ENCODE assay signal across 17 cellular contexts in the genomic region with DNA sequence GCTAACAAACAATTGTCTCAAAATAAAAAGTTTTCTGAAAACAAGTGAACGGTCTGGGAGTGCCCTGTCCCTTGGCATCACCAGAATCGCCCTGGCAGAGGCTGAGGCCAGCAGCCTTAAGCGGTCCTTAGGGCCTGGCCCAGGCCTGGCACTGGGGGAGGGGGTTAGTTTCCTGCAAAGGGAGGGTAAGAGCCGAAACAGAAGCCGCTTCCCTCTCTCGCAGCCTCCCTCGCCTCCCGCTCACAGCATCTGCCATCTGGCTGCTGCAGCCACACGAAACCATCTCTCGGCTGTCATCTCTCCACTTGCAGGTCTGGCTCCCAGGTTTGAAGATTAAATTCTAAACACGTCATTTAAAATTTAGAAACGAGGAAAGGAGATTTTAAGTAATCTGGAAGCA. TPM values are rescaled to one million over a fixed set of nuclear protein-coding genes. Genes with fewer than 3 reads are reported as not detected.
DNase-seq lines count a peak whose midpoint lies in the region; ATAC-seq and TF ChIP-seq lines count a peak whose summit lies in the region.
"Had no signal": no experiment of that assay in that cellular context is flagged by ENCODE, and none has a peak within 500 bp of the region (broad histone marks: within the 10 kb centered on the region; RNA-seq: fewer than 3 reads in every experiment).

No MANE protein-coding gene starts in this region.

- peak overlapping the region; percentile 6; the same call in 1 of the 2 replicates for H2AFZ ChIP-seq in KMS-11 (ENCODE audit: low read depth)

- H3K27ac Mint-ChIP-seq in Calu3 (ENCODE audit: unreplicated experiment) (peak overlapping the region; percentile 97), MCF 10A (ENCODE audit: low read depth, unreplicated experiment) (no peak overlapping the region)

- no peaks in the 10 kb centered on the region for H3K27me3 ChIP-seq in KMS-11 (ENCODE audit: insufficient read depth, low read depth)
- no peaks in the 10 kb centered on the region for H3K27me3 ChIP-seq in RWPE2 (ENCODE audit: insufficient read depth, poor library complexity, severe bottlenecking)
- H3K27me3 ChIP-seq: colonic mucosa, Peyer's patch had no signal

- no peaks in the 10 kb centered on the region; the same call in 1 of the 2 replicates for H3K79me2 ChIP-seq in KMS-11 (ENCODE audit: insufficient read depth, low read depth)

- peaks cover 100% of the 10 kb centered on the region for H3K4me1 Mint-ChIP-seq in Calu3 (ENCODE audit: low read depth, unreplicated experiment)
- H3K4me1 Mint-ChIP-seq in MCF 10A (ENCODE audit: insufficient read depth, unreplicated experiment), result peaks cover 17% of the 10 kb centered on the region

- ATAC-seq in RWPE2 (ENCODE audit: low read depth) (no peak), GM19397 (IDR thresholded peaks at IDR 0.05; ENCODE audit: unreplicated experiment) (no peak)

- POLR2A ChIA-PET in MCF 10A (lab: Yijun Ruan, JAX), result no interaction called here

- no peak overlapping the region for H3K4me3 ChIP-seq in KMS-11 (IDR thresholded peaks at IDR 0.05; ENCODE audit: insufficient read depth, low read depth, low read length)
- H3K4me3 ChIP-seq in RWPE2 (ENCODE audit: severe bottlenecking), result no peak overlapping the region
- H3K4me3 ChIP-seq: colonic mucosa, Peyer's patch had no signal

- TF ChIP-seq CTCF in Calu3 (IDR thresholded peaks at IDR 0.05; ENCODE audit: unreplicated experiment) (no peak), KMS-11 (conservative IDR thresholded peaks at IDR 0.05; ENCODE audit: low read depth, low read length) (no peak), RWPE2 (IDR thresholded peaks at IDR 0.05; ENCODE audit: poor library complexity, severe bottlenecking) (no peak), MCF 10A (IDR thresholded peaks at IDR 0.05; ENCODE audit: unreplicated experiment) (no peak)

- peaks cover 64% of the 10 kb centered on the region for H3K4me1 ChIP-seq in KMS-11 (ENCODE audit: low read depth, poor library complexity, severe bottlenecking)
- H3K4me1 ChIP-seq in RWPE2 (ENCODE audit: insufficient read depth, poor library complexity, severe bottlenecking), result peaks cover 14% of the 10 kb centered on the region

- intact Hi-C loops in Calu3 (cut with micrococcal nuclease; ENCODE audit: unreplicated experiment) (no loop called here), MCF 10A (cut with micrococcal nuclease) (no loop called here)

- H3K27ac ChIP-seq in KMS-11 (peak overlapping the region; percentile 81), RWPE2 (ENCODE audit: poor library complexity, severe bottlenecking) (peak overlapping the region; percentile 100)
- H3K27ac ChIP-seq: Peyer's patch had no signal

- H3K9me3 Mint-ChIP-seq in Calu3 (ENCODE audit: low read depth, unreplicated experiment) (no peaks in the 10 kb centered on the region), MCF 10A (ENCODE audit: unreplicated experiment) (no peaks in the 10 kb centered on the region)

- peak overlapping the region; percentile 96 for H3K4me2 ChIP-seq in KMS-11

- peak overlapping the region; percentile 28; the same call in 1 of the 2 replicates for H3K9ac ChIP-seq in KMS-11

- H4K20me1 ChIP-seq in KMS-11 (ENCODE audit: insufficient read depth), result no peaks in the 10 kb centered on the region

- H3K27me3 Mint-ChIP-seq in Calu3 (ENCODE audit: unreplicated experiment) (no peaks in the 10 kb centered on the region), MCF 10A (ENCODE audit: insufficient read depth, unreplicated experiment) (no peaks in the 10 kb centered on the region)

- H3K36me3 ChIP-seq in KMS-11 (ENCODE audit: insufficient read depth) (no peaks in the 10 kb centered on the region), RWPE2 (ENCODE audit: low read depth) (peaks cover 98% of the 10 kb centered on the region)
- H3K36me3 ChIP-seq: colonic mucosa, Peyer's patch had no signal

- CTCF ChIA-PET in Calu3 (lab: Charles Lee), result interaction anchor here (0.6 kb wide), 1 partner anchor 74 kb away, joined by 3 read pairs; no protein-coding TSS in a partner anchor
- CTCF ChIA-PET in MCF 10A (lab: Yijun Ruan, JAX), result no interaction called here

- H3K4me3 Mint-ChIP-seq in Calu3 (ENCODE audit: low read depth, unreplicated experiment), result peak overlapping the region; percentile 32
- no peak overlapping the region for H3K4me3 Mint-ChIP-seq in MCF 10A (ENCODE audit: unreplicated experiment)

- H3K9me3 ChIP-seq in RWPE2 (ENCODE audit: severe bottlenecking), result no peaks in the 10 kb centered on the region
- H3K9me3 ChIP-seq: colonic mucosa, Peyer's patch had no signal

- DNase-seq in Calu3 (no peak), RWPE2 (ENCODE audit: low spot score) (no peak), iPS-NIHi7 (ENCODE audit: extremely low spot score) (peak; percentile 37), HuH-7.5 (ENCODE audit: low spot score) (no peak), MCF 10A (ENCODE audit: unreplicated experiment) (no peak)
- DNase-seq in activated effector memory CD4-positive, alpha-beta T cell treated with Interleukin-2 at 50 U/mL for 16 hours, result no peak
- DNase-seq: amniotic stem cell; colonic mucosa; erythroblast; kidney glomerular epithelial cell; Peyer's patch; stimulated activated CD4-positive, alpha-beta T cell treated with anti-CD3 and anti-CD28 coated beads, Interleukin-15, amount 100 ng/mL, for 24 hours had no signal

- no TSS peak for BruUV-seq in Calu3 (replicated peaks; lab: Mats Ljungman, UMichigan)
- no TSS peak for BruUV-seq in MCF 10A (replicated peaks; lab: Mats Ljungman, UMichigan)

- peaks cover 100% of the 10 kb centered on the region for H3K36me3 Mint-ChIP-seq in Calu3 (ENCODE audit: insufficient read depth, unreplicated experiment)
- peaks cover 6% of the 10 kb centered on the region for H3K36me3 Mint-ChIP-seq in MCF 10A (ENCODE audit: insufficient read depth, unreplicated experiment)

RNA-seq across cellular contexts. Expression of gene PMEPA1, which starts 31.5 kb away (rescaled TPM):
- 732 and 1,302 TPM in 2 replicates for total RNA-seq in Calu3 (2022)
- 60.6 and 68.5 TPM in 2 replicates for total RNA-seq in MCF 10A (2022)

RNA-seq across cellular contexts. Expression of gene ZBP1, which starts 58.1 kb away (rescaled TPM):
- total RNA-seq in Calu3 (2022), result 2.9 and 12.5 TPM in 2 replicates
- not detected in 2 replicates for total RNA-seq in MCF 10A (2022)
- total RNA-seq: NCI-H460, pulmonary artery endothelial cell, temporal lobe had no signal

Comparison
In these comparisons a context has a peak if more than half of its experiments do, and no peak if none do; other contexts are left out.
1. RNA of gene PMEPA1, which starts 31.5 kb away (total RNA-seq): 732 to 1,302 TPM in Calu3; 60.6 to 68.5 TPM in MCF 10A; every median in the first group is over 10 times any median in the second.